8 cellular contexts compared by ENCODE assay signal in the genomic region with DNA sequence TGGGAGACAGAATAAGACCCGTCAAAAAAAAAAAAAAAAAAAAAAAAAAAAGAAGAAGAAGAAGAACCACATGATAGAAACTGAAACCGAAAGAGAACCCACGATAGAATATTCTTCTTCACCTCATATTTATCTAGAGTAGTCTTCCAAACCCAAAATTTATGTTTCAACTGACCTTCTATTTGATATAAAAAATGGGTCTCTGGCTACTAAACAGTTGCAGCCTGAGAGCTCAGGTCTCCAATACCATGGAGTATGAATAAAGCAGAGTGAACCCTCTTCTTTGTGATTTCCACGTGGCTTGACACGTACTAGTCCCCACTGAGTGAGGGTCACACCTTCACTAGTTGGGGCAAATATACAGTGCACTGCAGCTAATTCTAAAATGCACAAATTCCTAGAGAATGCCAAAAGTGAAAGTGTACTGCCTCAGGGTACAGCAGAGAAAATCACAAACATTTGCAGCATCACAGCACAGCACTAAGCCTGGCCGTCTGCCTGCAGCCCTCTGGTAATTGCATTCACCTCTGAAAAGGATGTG. TPM values are rescaled to one million over a fixed set of nuclear protein-coding genes. Genes with fewer than 3 reads are reported as not detected.
DNase-seq lines count a peak whose midpoint lies in the region; ATAC-seq, FAIRE-seq and TF ChIP-seq lines count a peak whose summit lies in the region.

No MANE protein-coding gene starts in this region.

- H3K4me3 ChIP-seq in SU-DHL-6 (ENCODE audit: insufficient read depth, low read length, poor library complexity, severe bottlenecking) = peak overlapping the region; percentile 36
- peak overlapping the region; percentile 20 to 51 (median 45) for H3K4me3 ChIP-seq in keratinocyte (ENCODE audit: control insufficient read depth in 2 of 3, extremely low read depth in 1 of 3, insufficient read depth in 2 of 3, low read depth in 1 of 3, low read length in 3 of 3)

- H2AFZ ChIP-seq in SU-DHL-6 (ENCODE audit: low read depth, low read length, severe bottlenecking) = no peak overlapping the region
- H2AFZ ChIP-seq in keratinocyte (ENCODE audit: control insufficient read depth, low read length) = peak overlapping the region; percentile 54

- H3K27ac ChIP-seq in SU-DHL-6 (ENCODE audit: low read depth, low read length) = peak overlapping the region; percentile 97
- no peak overlapping the region for H3K27ac ChIP-seq in keratinocyte (ENCODE audit: control insufficient read depth, insufficient read depth, low read length)

- H3K9me1 ChIP-seq in keratinocyte (ENCODE audit: control insufficient read depth, extremely low read depth, insufficient read depth, low read length) = no peaks in the 10 kb centered on the region

- peak; percentile 64 for ATAC-seq in HG02642 (IDR thresholded peaks at IDR 0.05; ENCODE audit: poor library complexity, unreplicated experiment)
- no peak for ATAC-seq in GM18520 (IDR thresholded peaks at IDR 0.05; ENCODE audit: unreplicated experiment)
- ATAC-seq in HG02763 (IDR thresholded peaks at IDR 0.05; ENCODE audit: unreplicated experiment) = no peak

- H4K20me1 ChIP-seq in SU-DHL-6 (ENCODE audit: low read depth, low read length) (no peaks in the 10 kb centered on the region), keratinocyte (ENCODE audit: control insufficient read depth, extremely low read depth, insufficient read depth, low read length) (no peaks in the 10 kb centered on the region)

- H3K79me2 ChIP-seq in SU-DHL-6 (ENCODE audit: insufficient read depth, low read length) (no peaks in the 10 kb centered on the region), keratinocyte (ENCODE audit: control insufficient read depth, insufficient read depth, low read length) (no peaks in the 10 kb centered on the region)

- H3F3A ChIP-seq in SU-DHL-6 (ENCODE audit: insufficient read depth) = peaks cover 71% of the 10 kb centered on the region

- DNase-seq in GM10266 (ENCODE audit: extremely low spot score) (peak; percentile 13), keratinocyte (ENCODE audit: low read depth, low spot score) (no peak), mucosa of gallbladder (ENCODE audit: low spot score) (no peak), DMS114 treated with DMSO at 0.1 percent for 48 hours (lab: John Stamatoyannopoulos, UW; ENCODE audit: unreplicated experiment) (no peak)

- H3K9me3 ChIP-seq in SU-DHL-6 (ENCODE audit: insufficient read depth, low read length) (no peaks in the 10 kb centered on the region), keratinocyte (ENCODE audit: control insufficient read depth, low read depth, low read length) (no peaks in the 10 kb centered on the region)

- TF ChIP-seq CTCF in GM10266 (IDR thresholded peaks at IDR 0.05; ENCODE audit: control insufficient read depth, insufficient read depth, low read depth, missing control alignments) = no peak
- TF ChIP-seq CTCF in SU-DHL-6 (IDR thresholded peaks at IDR 0.05; ENCODE audit: insufficient read depth, low read length, poor library complexity, severe bottlenecking) = no peak
- no peak for TF ChIP-seq CTCF in keratinocyte (optimal IDR thresholded peaks at IDR 0.05 in 1 of 3, IDR thresholded peaks at IDR 0.05 in 1 of 3, conservative IDR thresholded peaks at IDR 0.05 in 1 of 3; ENCODE audit: extremely low read depth in 1 of 3, insufficient read depth in 2 of 3, low read length in 3 of 3)

- H3K9me2 ChIP-seq in SU-DHL-6 (replicated peaks; ENCODE audit: insufficient read depth, low read length) = no peaks in the 10 kb centered on the region

- no peak for FAIRE-seq in keratinocyte (lab: Jason Lieb, UNC)

- H3K4me1 ChIP-seq in keratinocyte (ENCODE audit: control insufficient read depth, extremely low read depth, insufficient read depth, low read length) = peaks cover 3% of the 10 kb centered on the region

- H3K4me2 ChIP-seq in SU-DHL-6 (ENCODE audit: low read depth, low read length, poor library complexity, severe bottlenecking) (peak overlapping the region; percentile 89), keratinocyte (ENCODE audit: control insufficient read depth, extremely low read depth, insufficient read depth, low read depth, low read length) (peak overlapping the region; percentile 73)

- H3K27me3 ChIP-seq in SU-DHL-6 (ENCODE audit: low read length) = no peaks in the 10 kb centered on the region
- no peaks in the 10 kb centered on the region for H3K27me3 ChIP-seq in keratinocyte (ENCODE audit: control insufficient read depth, extremely low read depth, insufficient read depth, low read length)

- dilution Hi-C loops in keratinocyte (cut with MboI; ENCODE audit: extremely low pct_ligation_motif_present, low sequenced_read_pairs) = no loop called here

- peak overlapping the region; percentile 60 for H3K9ac ChIP-seq in SU-DHL-6 (ENCODE audit: low read length)
- no peak overlapping the region for H3K9ac ChIP-seq in keratinocyte (ENCODE audit: control insufficient read depth, extremely low read depth, insufficient read depth, low read length)

- H3K36me3 ChIP-seq in SU-DHL-6 (ENCODE audit: low read length) (no peaks in the 10 kb centered on the region), keratinocyte (ENCODE audit: control insufficient read depth in 2 of 2, extremely low read depth in 1 of 2, insufficient read depth in 2 of 2, low read length in 2 of 2) (no peaks in the 10 kb centered on the region)

RNA-seq across cellular contexts. Expression of gene RFC3, which starts 30.8 kb away (rescaled TPM):
- polyA plus RNA-seq in keratinocyte = 6.0 to 20.8 TPM (median 18.3 TPM) in 3 replicates
- polyA plus RNA-seq in keratinocyte (2011; ENCODE audit: low read depth) = 0.96 TPM
- 5.9 and 11.1 TPM in 2 replicates for polyA plus RNA-seq in keratinocyte (2011; cell fraction: cytosol; rRNA removed)
- polyA plus RNA-seq in keratinocyte (2011; cell fraction: nucleus; rRNA removed) = 8.8 and 12.0 TPM in 2 replicates
- polyA plus RNA-seq in keratinocyte (2012; ENCODE audit: low replicate concordance) = 2.5 and 12.3 TPM in 2 replicates
- 1.9 to 14.6 TPM (median 4.6 TPM) in 3 replicates for polyA minus RNA-seq in keratinocyte
- 16.3 TPM for polyA minus RNA-seq in keratinocyte (2011; cell fraction: cytosol; rRNA and poly(A)+ RNA removed)
- 7.8 and 12.9 TPM in 2 replicates for polyA minus RNA-seq in keratinocyte (2011; cell fraction: nucleus; rRNA and poly(A)+ RNA removed)
- 3.7 TPM for total RNA-seq in mucosa of gallbladder
